In genomic region chr15:29815000-29815704, GRCh38 we compare ENCODE assay signal across 1 cellular context.
A peak's percentile ranks its signal among the peaks of the same experiment; 100 is the strongest.
TF ChIP-seq lines count a peak whose summit lies in the region.

No MANE protein-coding gene starts in this region.

TF ChIP-seq in HEK293, 187 proteins besides CTCF, POLR2A, EP300 and RAD21 (continued from another document):
- TF ChIP-seq ZNF704 (tag by site-specific recombination; IDR thresholded peaks at IDR 0.05), result no peak
- 0 out of 2 replicates have a peak, but pooled peaks have one; percentile 27 for TF ChIP-seq ZBTB17 (tag by site-specific recombination; IDR thresholded peaks at IDR 0.05)
- no peak for TF ChIP-seq ZNF571 (tag by site-specific recombination; IDR thresholded peaks at IDR 0.05)
- TF ChIP-seq ZNF354C (tag by site-specific recombination; IDR thresholded peaks at IDR 0.05; ENCODE audit: borderline replicate concordance, low read depth), result no peak
- TF ChIP-seq ZNF549 (tag by site-specific recombination; IDR thresholded peaks at IDR 0.05), result no peak
- no peak for TF ChIP-seq AEBP2 (tag by site-specific recombination; IDR thresholded peaks at IDR 0.05; ENCODE audit: borderline replicate concordance)
- peak; percentile 33; the same call in 1 of the 2 replicates for TF ChIP-seq ZNF660 (tag by site-specific recombination; IDR thresholded peaks at IDR 0.05)
